Comparison of ENCODE assay signal across 8 cellular contexts in the genomic region with DNA sequence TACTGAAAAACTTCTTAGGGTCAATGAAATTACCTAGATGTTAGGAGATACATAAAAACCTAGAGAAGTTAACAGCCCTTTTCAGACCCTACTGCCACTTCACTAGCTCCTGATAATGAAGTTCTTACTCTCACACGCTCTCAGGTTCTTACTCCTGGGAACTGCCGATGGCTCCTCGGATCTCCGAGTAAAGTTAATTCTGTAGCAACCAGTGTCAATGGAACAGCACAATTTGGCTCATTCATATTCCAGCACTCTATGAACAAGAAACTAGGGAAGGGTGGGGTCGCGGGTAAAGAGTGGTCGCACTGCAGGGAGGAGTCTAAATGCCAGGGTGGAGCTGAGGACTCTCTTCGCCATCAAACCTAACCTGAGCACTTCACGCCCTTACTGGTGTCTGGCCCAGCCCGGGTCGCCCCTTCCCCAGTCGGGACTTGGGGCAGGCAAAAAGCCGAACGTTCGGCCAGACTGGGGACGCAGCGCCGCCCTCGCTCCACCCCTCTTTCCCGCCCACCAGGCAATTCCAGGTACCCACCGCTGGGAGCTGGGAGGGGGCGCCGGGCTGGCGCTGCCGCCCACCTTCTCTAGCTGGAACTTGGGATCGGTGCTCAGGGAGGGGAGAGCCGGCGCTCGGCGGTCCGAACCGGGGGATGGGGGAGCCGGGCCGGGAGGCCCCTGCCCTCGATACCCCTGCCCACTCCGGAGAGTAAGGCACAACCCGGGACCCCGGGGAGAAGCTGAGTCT. TPM values are rescaled to one million over a fixed set of nuclear protein-coding genes. Genes with fewer than 3 reads are reported as not detected.
DNase-seq lines count a peak whose midpoint lies in the region; TF ChIP-seq lines count a peak whose summit lies in the region.

No MANE protein-coding gene starts in this region.

- H3K9me3 ChIP-seq in GM23248 (ENCODE audit: low read depth) (no peaks in the 10 kb centered on the region), SU-DHL-6 (ENCODE audit: insufficient read depth, low read length) (no peaks in the 10 kb centered on the region), ascending aorta (peaks cover 0 to 5% of the 10 kb centered on the region in 2 donors)

- H3K9ac ChIP-seq in GM23248 (peak overlapping the region; percentile 85), KMS-11 (peak overlapping the region; percentile 32; the same call in 1 of the 2 replicates), SU-DHL-6 (ENCODE audit: low read length) (peak overlapping the region; percentile 86)

- H3K4me3 ChIP-seq in GM08714 (ENCODE audit: low read length) (peak overlapping the region; percentile 88), GM23248 (peak overlapping the region; percentile 92), KMS-11 (IDR thresholded peaks at IDR 0.05; ENCODE audit: insufficient read depth, low read depth, low read length) (no peak overlapping the region), SU-DHL-6 (ENCODE audit: insufficient read depth, low read length, poor library complexity, severe bottlenecking) (peak overlapping the region; percentile 93), ascending aorta (peak overlapping the region; percentile 72 to 88)

- peak overlapping the region; percentile 78 for H3K27ac ChIP-seq in GM23248
- peak overlapping the region; percentile 28; the same call in 1 of the 2 replicates for H3K27ac ChIP-seq in KMS-11
- H3K27ac ChIP-seq in SU-DHL-6 (ENCODE audit: low read depth, low read length) = peak overlapping the region; percentile 68
- H3K27ac ChIP-seq in ascending aorta = peak overlapping the region; percentile 93 to 96

- H3K9me2 ChIP-seq in GM23248 (ENCODE audit: insufficient read depth) (no peaks in the 10 kb centered on the region), SU-DHL-6 (replicated peaks; ENCODE audit: insufficient read depth, low read length) (no peaks in the 10 kb centered on the region)

- DNase-seq in GM23248 (peak; percentile 81), ascending aorta (ENCODE audit: low spot score in 2 of 2) (peak; percentile 11 to 82), hypothalamus (lab: John Stamatoyannopoulos, UW) (peak in 38 of 51 donors; percentile 3 to 73 (median 44)), retina (peak; percentile 86), epidermal melanocyte (ENCODE audit: insufficient read length, low spot score) (no peak)

- H3K4me1 ChIP-seq in GM23248 (ENCODE audit: insufficient read depth) = peaks cover 45% of the 10 kb centered on the region
- peaks cover 27% of the 10 kb centered on the region for H3K4me1 ChIP-seq in KMS-11 (ENCODE audit: low read depth, poor library complexity, severe bottlenecking)
- peaks cover 0 to 6% of the 10 kb centered on the region in 2 donors for H3K4me1 ChIP-seq in ascending aorta

- peaks cover 60% of the 10 kb centered on the region; the same call in 1 of the 2 replicates for H3F3A ChIP-seq in GM23248 (ENCODE audit: insufficient read depth)
- H3F3A ChIP-seq in SU-DHL-6 (ENCODE audit: insufficient read depth) = 0 out of 2 replicates have a peak, but pooled peaks cover 8% of the 10 kb centered on the region

- H3K36me3 ChIP-seq in GM23248 (ENCODE audit: low read depth) (no peaks in the 10 kb centered on the region), KMS-11 (ENCODE audit: insufficient read depth) (no peaks in the 10 kb centered on the region), SU-DHL-6 (ENCODE audit: low read length) (peaks cover 4% of the 10 kb centered on the region), ascending aorta (no peaks in the 10 kb centered on the region)

- whole genome bisulfite sequencing in GM23248 (ENCODE audit: low coverage in 1 of 2, low lambda C conversion rate in 2 of 2, missing lambda C conversion rate in 2 of 2), 2 experiments = 1 to 3% methylated on average over 21 to 33 of the region's 38 CpGs

- H3K4me2 ChIP-seq in GM23248 (ENCODE audit: unreplicated experiment) (peak overlapping the region; percentile 98), KMS-11 (peak overlapping the region; percentile 62), SU-DHL-6 (ENCODE audit: low read depth, low read length, poor library complexity, severe bottlenecking) (peak overlapping the region; percentile 91)

- no peak for TF ChIP-seq CTCF in KMS-11 (conservative IDR thresholded peaks at IDR 0.05; ENCODE audit: low read depth, low read length)
- TF ChIP-seq CTCF in SU-DHL-6 (IDR thresholded peaks at IDR 0.05; ENCODE audit: insufficient read depth, low read length, poor library complexity, severe bottlenecking) = peak; percentile 51
- peak; percentile 32 to 71 (median 53) for TF ChIP-seq CTCF in ascending aorta (IDR thresholded peaks at IDR 0.05)

- H3K79me2 ChIP-seq in GM23248 (ENCODE audit: insufficient read depth) (peaks cover 68% of the 10 kb centered on the region), KMS-11 (ENCODE audit: insufficient read depth, low read depth) (peaks cover 6% of the 10 kb centered on the region; the same call in 1 of the 2 replicates), SU-DHL-6 (ENCODE audit: insufficient read depth, low read length) (peaks cover 53% of the 10 kb centered on the region)

- intact Hi-C loops in ascending aorta (cut with DNase I) = loop anchor here (1.0 to 2.0 kb wide), 2 partner anchors 41 to 95 kb away; no protein-coding TSS in a partner anchor

- H2AFZ ChIP-seq in GM23248 (peak overlapping the region; percentile 93), KMS-11 (ENCODE audit: low read depth) (peak overlapping the region; percentile 99), SU-DHL-6 (ENCODE audit: low read depth, low read length, severe bottlenecking) (peak overlapping the region; percentile 100)

- H3K27me3 ChIP-seq in GM23248 (replicated peaks; ENCODE audit: insufficient read depth) (no peaks in the 10 kb centered on the region), KMS-11 (ENCODE audit: insufficient read depth, low read depth) (no peaks in the 10 kb centered on the region), SU-DHL-6 (ENCODE audit: low read length) (no peaks in the 10 kb centered on the region), ascending aorta (no peaks in the 10 kb centered on the region)

- H4K20me1 ChIP-seq in GM23248 (ENCODE audit: insufficient read depth) (no peaks in the 10 kb centered on the region), KMS-11 (ENCODE audit: insufficient read depth) (no peaks in the 10 kb centered on the region), SU-DHL-6 (ENCODE audit: low read depth, low read length) (peaks cover 22% of the 10 kb centered on the region)

- in situ Hi-C loops in GM23248 (cut with MboI) = no loop called here

RNA-seq across cellular contexts. Expression of a gene that starts 0.7 kb away (rescaled TPM):
- total RNA-seq in GM23248 (2014; rRNA removed; shearing (Covaris generic)) = 78.6 and 81.7 TPM in 2 replicates
- polyA plus RNA-seq in GM23248 (2016; fragmentation: Nextera tagmentation; extraction: Ambion mirVana) = 46.9 and 49.1 TPM in 2 replicates
- 19.9 TPM for total RNA-seq in ascending aorta

RNA-seq across cellular contexts. Expression of a gene that starts 49.2 kb away (rescaled TPM):
- 32.1 and 33.4 TPM in 2 replicates for total RNA-seq in GM23248 (2014; rRNA removed; shearing (Covaris generic))
- polyA plus RNA-seq in GM23248 (2016; fragmentation: Nextera tagmentation; extraction: Ambion mirVana) = 40.1 and 40.4 TPM in 2 replicates
- total RNA-seq in ascending aorta = 7.7 TPM

Comparison
In these comparisons a context has a peak if more than half of its experiments do, and no peak if none do; other contexts are left out.
1. H3K27ac ChIP-seq: peak in every context shown above with its lines; median percentile 94 in ascending aorta; 78 in GM23248; 68 in SU-DHL-6; 28 in KMS-11.
2. H3K9ac ChIP-seq: peak in every context shown above with its lines; median percentile 86 in SU-DHL-6; 85 in GM23248; 32 in KMS-11.